In genomic region chr20:61163027-61163426, GRCh38 we compare ENCODE assay signal across 17 cellular contexts.
DNase-seq lines count a peak whose midpoint lies in the region; ATAC-seq, FAIRE-seq and TF ChIP-seq lines count a peak whose summit lies in the region.
"Had no signal": no experiment of that assay in that cellular context is flagged by ENCODE, and none has a peak within 500 bp of the region (broad histone marks: within the 10 kb centered on the region; RNA-seq: fewer than 3 reads in every experiment).

No MANE protein-coding gene starts in this region.

- no peak overlapping the region for H3K9ac ChIP-seq in H1 (replicated peaks in 1 of 4; ENCODE audit: extremely low read depth in 1 of 4, low read depth in 3 of 4, low read length in 3 of 4)

- H3K23ac ChIP-seq in H1 (ENCODE audit: insufficient read length) = no peak overlapping the region

- no peak overlapping the region for H4K5ac ChIP-seq in H1 (ENCODE audit: insufficient read length, low read depth, low read length)

- peaks cover 0 to 2% (median 1%) of the 10 kb centered on the region in 4 experiments; a peak in 4 of 7 replicates for H3K27me3 ChIP-seq in H1 (replicated peaks in 1 of 4; ENCODE audit: control insufficient read depth in 3 of 4, extremely low read depth in 1 of 4, insufficient read depth in 3 of 4, low read length in 3 of 4)

- TF ChIP-seq CTCF in HEK293 (tag by site-specific recombination; IDR thresholded peaks at IDR 0.05) (no peak), H1 (IDR thresholded peaks at IDR 0.05; ENCODE audit: control extremely low read depth in 1 of 3, insufficient read depth in 1 of 3, low read depth in 1 of 3, low read length in 3 of 3) (no peak)

- no peak overlapping the region for H2BK5ac ChIP-seq in H1 (ENCODE audit: low read depth, low read length)

- TF ChIP-seq POLR2A in H1 (IDR thresholded peaks at IDR 0.05; ENCODE audit: control extremely low read depth in 1 of 2, low read depth in 2 of 2, low read length in 2 of 2) = no peak

- H3K27ac ChIP-seq in HEK293 (ENCODE audit: extremely low read depth, low read depth, low read length) (no peak overlapping the region), H1 (ENCODE audit: low read depth, low read length) (no peak overlapping the region)
- H3K27ac ChIP-seq: 22Rv1, A549 had no signal

- H3K4me1 ChIP-seq in HEK293 (ENCODE audit: control insufficient read depth, insufficient read depth, low read length) = no peaks in the 10 kb centered on the region
- H3K4me1 ChIP-seq in H1 (replicated peaks in 1 of 4; ENCODE audit: control insufficient read depth in 3 of 4, insufficient read depth in 4 of 4, low read length in 3 of 4) = no peaks in the 10 kb centered on the region

- H3K36me3 ChIP-seq in HEK293 (ENCODE audit: control insufficient read depth in 2 of 2, insufficient read depth in 1 of 2, low read length in 2 of 2) = no peaks in the 10 kb centered on the region
- no peaks in the 10 kb centered on the region for H3K36me3 ChIP-seq in H1 (ENCODE audit: control insufficient read depth in 2 of 4, insufficient read depth in 4 of 4, low read length in 3 of 4)

- H3K27ac Mint-ChIP-seq in stimulated activated effector memory CD8-positive, alpha-beta T cell treated with anti-CD3 and anti-CD28 coated beads, Interleukin-12 subunit alpha, Interleukin-12 subunit beta, amount 100 ng/mL, for 72 hours = no peak overlapping the region
- H3K27ac Mint-ChIP-seq: CD14-positive monocyte; CD4-positive, alpha-beta memory T cell; H9 had no signal

- no peak overlapping the region for H3K14ac ChIP-seq in H1 (ENCODE audit: insufficient read length)

- no peaks in the 10 kb centered on the region for H3K79me2 ChIP-seq in H1 (ENCODE audit: control insufficient read depth in 1 of 2, insufficient read depth in 2 of 2, low read length in 2 of 2)

- no peak overlapping the region for H2AFZ ChIP-seq in H1 (ENCODE audit: low read length)

- H2BK120ac ChIP-seq in H1 (replicated peaks; ENCODE audit: low read depth, low read length) = no peak overlapping the region

- H4K91ac ChIP-seq in H1 (replicated peaks; ENCODE audit: insufficient read length, low read length) = peak overlapping the region; percentile 16

- POLR2A ChIA-PET in HEK293 (lab: Yijun Ruan, JAX) = no interaction called here
- POLR2A ChIA-PET in H1 (lab: Charles Lee; ENCODE audit: partially characterized antibody) = no interaction called here

- no peak overlapping the region for H3K18ac ChIP-seq in H1 (ENCODE audit: extremely low read depth, low read length)

- FAIRE-seq in H1 (lab: Jason Lieb, UNC) = no peak
- FAIRE-seq: A549, GM12878 had no signal

- peak overlapping the region; percentile 39 for H3K4me3 Mint-ChIP-seq in stimulated activated effector memory CD8-positive, alpha-beta T cell treated with anti-CD3 and anti-CD28 coated beads, Interleukin-12 subunit alpha, Interleukin-12 subunit beta, amount 100 ng/mL, for 72 hours
- H3K4me3 Mint-ChIP-seq: CD14-positive monocyte; CD4-positive, alpha-beta memory T cell; H9 had no signal

- no peaks in the 10 kb centered on the region for H3K36me3 Mint-ChIP-seq in stimulated activated effector memory CD8-positive, alpha-beta T cell treated with anti-CD3 and anti-CD28 coated beads, Interleukin-12 subunit alpha, Interleukin-12 subunit beta, amount 100 ng/mL, for 72 hours
- H3K36me3 Mint-ChIP-seq: CD14-positive monocyte; CD4-positive, alpha-beta memory T cell had no signal

- H3K4me2 ChIP-seq in H1 (ENCODE audit: insufficient read depth in 1 of 2, low read depth in 2 of 2, low read length in 2 of 2) = no peak overlapping the region
- H3K4me2 ChIP-seq: A549 had no signal

- peak; percentile 15 for DNase-seq in NCI-H748 (lab: John Stamatoyannopoulos, UW; ENCODE audit: unreplicated experiment)
- DNase-seq in NCI-H748 treated with DMSO at 0.1 percent for 48 hours (lab: John Stamatoyannopoulos, UW) = no peak
- no peak for DNase-seq in H1 (ENCODE audit: low read depth in 1 of 2, low spot score in 2 of 2)
- no peak for DNase-seq in stimulated activated effector memory CD8-positive, alpha-beta T cell treated with anti-CD3 and anti-CD28 coated beads, Interleukin-12 subunit alpha, Interleukin-12 subunit beta, amount 100 ng/mL, for 72 hours (ENCODE audit: low spot score in 2 of 2)
- no peak for DNase-seq in activated naive CD4-positive, alpha-beta T cell treated with Interleukin-2 at 50 U/mL for 16 hours
- DNase-seq in SKM-1 treated with dmso at 0.1 percent for 144 hours (lab: John Stamatoyannopoulos, UW; ENCODE audit: unreplicated experiment) = no peak
- DNase-seq: AML-193; CD4-positive, alpha-beta memory T cell; DMS153; DMS79; GOT3; H9 had no signal

- H2BK20ac ChIP-seq in H1 (ENCODE audit: low read length) = no peak overlapping the region

- H3K4ac ChIP-seq in H1 (replicated peaks; ENCODE audit: insufficient read length, low read depth, low read length) = no peak overlapping the region

- ATAC-seq in stimulated activated effector memory CD8-positive, alpha-beta T cell treated with anti-CD3 and anti-CD28 coated beads, Interleukin-12 subunit alpha, Interleukin-12 subunit beta, amount 100 ng/mL, for 72 hours = peak; percentile 53
- ATAC-seq: A549, GM12878 had no signal

- H3K4me3 ChIP-seq in HEK293 (ENCODE audit: low read depth, low read length) = no peak overlapping the region
- H3K4me3 ChIP-seq in H1 (ENCODE audit: extremely low read depth in 1 of 4, insufficient read depth in 2 of 4, low read depth in 3 of 4, low read length in 4 of 4) = no peak overlapping the region
- H3K4me3 ChIP-seq: A549, GM12878 had no signal

- no peak overlapping the region for H2AK5ac ChIP-seq in H1 (ENCODE audit: low read depth, low read length)

- peaks cover 7% of the 10 kb centered on the region for H3K9me3 Mint-ChIP-seq in stimulated activated effector memory CD8-positive, alpha-beta T cell treated with anti-CD3 and anti-CD28 coated beads, Interleukin-12 subunit alpha, Interleukin-12 subunit beta, amount 100 ng/mL, for 72 hours
- H3K9me3 Mint-ChIP-seq: H9 had no signal

- no peak overlapping the region for H4K8ac ChIP-seq in H1 (ENCODE audit: extremely low read depth, insufficient read depth, low read length)

- H2BK12ac ChIP-seq in H1 (ENCODE audit: low read depth, low read length) = no peak overlapping the region

- no peaks in the 10 kb centered on the region for H3K4me1 Mint-ChIP-seq in stimulated activated effector memory CD8-positive, alpha-beta T cell treated with anti-CD3 and anti-CD28 coated beads, Interleukin-12 subunit alpha, Interleukin-12 subunit beta, amount 100 ng/mL, for 72 hours
- H3K4me1 Mint-ChIP-seq: CD14-positive monocyte; CD4-positive, alpha-beta memory T cell had no signal

- H3K56ac ChIP-seq in H1 (replicated peaks; ENCODE audit: insufficient read length, low read depth, low read length) = no peak overlapping the region

- CTCF ChIA-PET in HEK293 (lab: Yijun Ruan, JAX) = no interaction called here
- CTCF ChIA-PET in H1 (lab: Charles Lee; ENCODE audit: partially characterized antibody) = interaction anchor here (1.3 kb wide), 1 partner anchor 66 kb away, joined by 3 read pairs; no protein-coding TSS in a partner anchor

- no peaks in the 10 kb centered on the region for H3K79me1 ChIP-seq in H1 (ENCODE audit: low read depth, low read length)

- no peaks in the 10 kb centered on the region for H4K20me1 ChIP-seq in H1 (replicated peaks in 1 of 2; ENCODE audit: control insufficient read depth in 1 of 2, insufficient read depth in 2 of 2, low read length in 2 of 2)

- H3K9me3 ChIP-seq in HEK293 (ENCODE audit: control insufficient read depth, insufficient read depth, low read depth, low read length) = no peaks in the 10 kb centered on the region
- H3K9me3 ChIP-seq in H1 (ENCODE audit: insufficient read depth in 2 of 2, low read depth in 1 of 2, low read length in 1 of 2) = no peaks in the 10 kb centered on the region; a peak in 1 of 4 replicates
- H3K9me3 ChIP-seq: A549 had no signal

- TF ChIP-seq RAD21 in H1 (IDR thresholded peaks at IDR 0.05 in 1 of 2, conservative IDR thresholded peaks at IDR 0.05 in 1 of 2; ENCODE audit: low read depth in 2 of 2, low read length in 2 of 2) = no peak

- H3K23me2 ChIP-seq in H1 (ENCODE audit: low read depth, low read length) = no peaks in the 10 kb centered on the region

- no peak overlapping the region for H2BK15ac ChIP-seq in H1 (ENCODE audit: low read length)

- TF ChIP-seq EP300 in H1 (IDR thresholded peaks at IDR 0.05; ENCODE audit: borderline replicate concordance in 1 of 2, low read depth in 2 of 2, low read length in 2 of 2) = no peak

- 94% methylated on average over 8 of the region's 8 CpGs; no CpG with 5 or more reads in 1 of the 2 experiments for WGBS in H1 (ENCODE audit: extremely low coverage in 1 of 2, insufficient coverage in 1 of 2, insufficient read length in 1 of 2, insufficient replicate concordance in 2 of 2, low coverage in 1 of 2, low lambda C conversion rate in 2 of 2, missing lambda C conversion rate in 1 of 2), 2 experiments

TF ChIP-seq in HEK293, 187 proteins besides CTCF, POLR2A, EP300 and RAD21:
- 0 out of 2 replicates have a peak, but pooled peaks have one; percentile 8 for TF ChIP-seq ZFHX2 (tag by site-specific recombination; conservative IDR thresholded peaks at IDR 0.05)
- TF ChIP-seq ZNF155 (tag by site-specific recombination; IDR thresholded peaks at IDR 0.05) = no peak

TF ChIP-seq in H1, 55 proteins besides CTCF, POLR2A, EP300 and RAD21 (continues in another document):
- no peak for TF ChIP-seq JUND (IDR thresholded peaks at IDR 0.05; ENCODE audit: low read length)
- TF ChIP-seq TAF7 (optimal IDR thresholded peaks at IDR 0.05; ENCODE audit: borderline replicate concordance, low read depth, low read length) = no peak
- TF ChIP-seq SIN3A (conservative IDR thresholded peaks at IDR 0.05 in 1 of 2, IDR thresholded peaks at IDR 0.05 in 1 of 2; ENCODE audit: low read depth in 1 of 2, low read length in 2 of 2) = no peak
- TF ChIP-seq RFX5 (IDR thresholded peaks at IDR 0.05; ENCODE audit: borderline replicate concordance, low read depth, low read length) = no peak
- no peak for TF ChIP-seq JUN (IDR thresholded peaks at IDR 0.05; ENCODE audit: low read depth, low read length)
- TF ChIP-seq SIRT6 (IDR thresholded peaks at IDR 0.05; ENCODE audit: low read length) = no peak
- TF ChIP-seq GTF2F1 (IDR thresholded peaks at IDR 0.05; ENCODE audit: borderline replicate concordance, low read depth, low read length) = no peak
- no peak for TF ChIP-seq NRF1 (IDR thresholded peaks at IDR 0.05; ENCODE audit: low read depth, low read length)
- no peak for TF ChIP-seq HDAC6 (IDR thresholded peaks at IDR 0.05; ENCODE audit: low read depth, low read length)
- no peak for TF ChIP-seq KDM5A (IDR thresholded peaks at IDR 0.05; ENCODE audit: low read length)
- TF ChIP-seq POLR2AphosphoS5 (IDR thresholded peaks at IDR 0.05; ENCODE audit: low read depth, low read length) = no peak
- no peak for TF ChIP-seq SP4 (IDR thresholded peaks at IDR 0.05; ENCODE audit: low read length)
- no peak for TF ChIP-seq SRF (IDR thresholded peaks at IDR 0.05; ENCODE audit: low read depth, low read length)
- no peak for TF ChIP-seq MAX (IDR thresholded peaks at IDR 0.05)
- no peak for TF ChIP-seq CREB1 (IDR thresholded peaks at IDR 0.05)
